In the genomic region with DNA sequence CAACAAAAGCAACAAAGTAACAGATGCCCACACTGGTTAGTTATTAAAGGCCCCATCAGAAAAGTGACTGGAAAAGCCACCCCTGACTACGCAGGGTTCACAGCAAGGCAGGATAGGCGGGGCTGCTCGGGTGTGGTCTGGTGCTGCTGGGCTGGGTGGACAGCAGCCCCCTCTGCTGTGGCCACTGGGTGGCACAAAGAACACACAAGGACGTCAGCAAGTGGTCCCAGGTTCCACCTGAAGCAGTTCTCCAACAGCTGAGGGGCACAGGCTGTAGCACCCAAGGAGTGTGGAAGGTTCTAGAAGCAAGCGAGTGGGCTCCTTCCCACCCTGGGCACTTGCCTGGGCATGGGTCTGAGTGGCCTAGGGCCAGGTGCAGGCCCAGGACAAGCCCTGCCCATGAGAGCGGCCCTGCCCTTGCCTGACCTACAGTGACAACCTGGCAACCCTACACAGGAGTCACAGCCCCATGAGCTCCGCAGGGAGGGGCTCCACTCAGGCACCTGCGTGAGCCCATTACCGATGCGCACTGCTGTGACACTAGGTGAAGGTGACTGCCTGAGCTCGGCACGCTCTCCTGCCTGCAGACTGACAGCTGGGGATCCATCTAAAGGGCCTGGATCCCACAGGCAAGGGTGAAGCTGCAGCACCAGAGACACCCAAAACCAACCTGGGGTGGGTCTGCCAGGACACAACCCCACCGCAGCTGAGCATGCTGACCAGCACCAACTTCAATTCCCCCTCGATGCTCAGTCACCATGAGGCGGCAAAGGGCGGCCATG, we compare ENCODE assay signal across 12 cellular contexts.
"Had no signal": no experiment of that assay in that cellular context is flagged by ENCODE, and none has a peak within 500 bp of the region (broad histone marks: within the 10 kb centered on the region; RNA-seq: fewer than 3 reads in every experiment).

No MANE protein-coding gene starts in this region.

- DNase-seq: activated CD4-positive, alpha-beta T cell treated with anti-CD3 and anti-CD28 coated beads for 4 hours; activated CD8-positive, alpha-beta memory T cell treated with anti-CD3 and anti-CD28 coated beads, Interleukin-2, amount 50 U/mL, for 48 hours; activated CD8-positive, alpha-beta T cell treated with anti-CD3 and anti-CD28 coated beads, Interleukin-2, amount 10 ng/mL, durations not matched to agents 7 days and 5 days; activated naive CD4-positive, alpha-beta T cell treated with Interleukin-2 at 50 U/mL for 16 hours; effector memory CD8-positive, alpha-beta T cell; glutamatergic neuron; nephron progenitor cell; stomach; T-cell had no signal

- H3K27me3 ChIP-seq: pancreas, stomach had no signal

- ATAC-seq: activated CD8-positive, alpha-beta T cell treated with anti-CD3 and anti-CD28 coated beads, Interleukin-2, amount 10 ng/mL, durations not matched to agents 7 days and 5 days; effector memory CD8-positive, alpha-beta T cell had no signal

- H3K9me3 ChIP-seq: pancreas, stomach, thoracic aorta had no signal

- H3K4me3 ChIP-seq: pancreas, stomach, thoracic aorta had no signal

- H3K4me1 ChIP-seq: pancreas, stomach had no signal

- H3K27ac ChIP-seq: pancreas, stomach, thoracic aorta, VCaP had no signal
